19 cellular contexts compared by ENCODE assay signal in genomic region chr22:38567531-38568245, GRCh38. TPM values are rescaled to one million over a fixed set of nuclear protein-coding genes. Genes with fewer than 3 reads are reported as not detected.
DNase-seq lines count a peak whose midpoint lies in the region; ATAC-seq and TF ChIP-seq lines count a peak whose summit lies in the region.
"Had no signal": no experiment of that assay in that cellular context is flagged by ENCODE, and none has a peak within 500 bp of the region (broad histone marks: within the 10 kb centered on the region; RNA-seq: fewer than 3 reads in every experiment).

No MANE protein-coding gene starts in this region.

- ATAC-seq in activated naive CD4-positive, alpha-beta T cell treated with anti-CD3 and anti-CD28 coated beads, Interleukin-2, amount 50 U/mL, for 72 hours = no peak
- ATAC-seq in T-cell (replicated peaks in 1 of 4) = no peak

- CTCF ChIA-PET in T-cell (lab: Charles Lee) = interaction anchor here in 1 of 2 donors (0.6 kb wide), 1 partner anchor 72 kb away, joined by 4 read pairs; no protein-coding TSS in a partner anchor

- H3K27ac Mint-ChIP-seq in activated naive CD4-positive, alpha-beta T cell treated with anti-CD3 and anti-CD28 coated beads, Interleukin-2, amount 50 U/mL, for 24 hours = peak overlapping the region; percentile 3
- H3K27ac Mint-ChIP-seq in activated naive CD4-positive, alpha-beta T cell treated with anti-CD3 and anti-CD28 coated beads, Interleukin-2, amount 50 U/mL, for 72 hours = no peak overlapping the region
- H3K27ac Mint-ChIP-seq in T-cell (peak overlapping the region; percentile 24 to 49), type B pancreatic cell (peak overlapping the region; percentile 55)
- H3K27ac Mint-ChIP-seq: nephron progenitor cell had no signal

- H3K9me3 Mint-ChIP-seq in activated naive CD4-positive, alpha-beta T cell treated with anti-CD3 and anti-CD28 coated beads, Interleukin-2, amount 50 U/mL, for 24 hours = no peaks in the 10 kb centered on the region
- no peaks in the 10 kb centered on the region for H3K9me3 Mint-ChIP-seq in activated naive CD4-positive, alpha-beta T cell treated with anti-CD3 and anti-CD28 coated beads, Interleukin-2, amount 50 U/mL, for 72 hours
- H3K9me3 Mint-ChIP-seq in T-cell (no peaks in the 10 kb centered on the region), type B pancreatic cell (no peaks in the 10 kb centered on the region)
- H3K9me3 Mint-ChIP-seq: CD8-positive, alpha-beta memory T cell; nephron progenitor cell had no signal

- POLR2A ChIA-PET in T-cell (lab: Charles Lee) = no interaction called here

- peaks cover 16% of the 10 kb centered on the region for H3K4me1 Mint-ChIP-seq in activated naive CD4-positive, alpha-beta T cell treated with anti-CD3 and anti-CD28 coated beads, Interleukin-2, amount 50 U/mL, for 24 hours
- peaks cover 12 to 18% (median 15%) of the 10 kb centered on the region in 3 donors for H3K4me1 Mint-ChIP-seq in T-cell
- peaks cover 24% of the 10 kb centered on the region for H3K4me1 Mint-ChIP-seq in type B pancreatic cell (ENCODE audit: unreplicated experiment)

- H3K27me3 Mint-ChIP-seq in activated naive CD4-positive, alpha-beta T cell treated with anti-CD3 and anti-CD28 coated beads, Interleukin-2, amount 50 U/mL, for 24 hours = no peaks in the 10 kb centered on the region
- no peaks in the 10 kb centered on the region for H3K27me3 Mint-ChIP-seq in T-cell
- peaks cover under 1% of the 10 kb centered on the region for H3K27me3 Mint-ChIP-seq in type B pancreatic cell
- H3K27me3 Mint-ChIP-seq: CD8-positive, alpha-beta memory T cell had no signal

- H3K27ac ChIP-seq in layer of hippocampus (ENCODE audit: low read depth, low read length) = peak overlapping the region; percentile 8
- H3K27ac ChIP-seq: KMS-11 had no signal

- TF ChIP-seq CTCF in type B pancreatic cell (conservative IDR thresholded peaks at IDR 0.05) (no peak), foreskin fibroblast (IDR thresholded peaks at IDR 0.05; ENCODE audit: low read depth, low read length) (no peak), GM13977 (IDR thresholded peaks at IDR 0.05; ENCODE audit: extremely low read depth, insufficient read depth, missing control alignments) (no peak)

- H3K4me3 ChIP-seq in foreskin fibroblast (ENCODE audit: low read depth in 1 of 2, low read length in 2 of 2) = no peak overlapping the region
- H3K4me3 ChIP-seq: coronary artery, smooth muscle cell had no signal

- intact Hi-C loops in cardiac septum (cut with DNase I) = loop anchor here (5.0 kb wide), 1 partner anchor 105 kb away; no protein-coding TSS in a partner anchor

- no peak for DNase-seq in activated naive CD4-positive, alpha-beta T cell treated with anti-CD3 and anti-CD28 coated beads, Interleukin-2, amount 50 U/mL, for 72 hours (ENCODE audit: low spot score in 2 of 2)
- no peak for DNase-seq in T-cell
- DNase-seq in type B pancreatic cell (ENCODE audit: extremely low spot score, unreplicated experiment) = no peak
- no peak for DNase-seq in cardiac septum (ENCODE audit: low spot score)
- no peak for DNase-seq in foreskin fibroblast
- DNase-seq in GM13977 (ENCODE audit: low spot score) = no peak
- DNase-seq: activated CD4-positive, alpha-beta T cell treated with anti-CD3 and anti-CD28 coated beads for 48 hours; activated CD8-positive, alpha-beta memory T cell treated with anti-CD3 and anti-CD28 coated beads, Interleukin-2, amount 50 U/mL, for 4 hours; activated naive CD4-positive, alpha-beta T cell treated with Interleukin-2 at 50 U/mL for 16 hours; CD8-positive, alpha-beta memory T cell; DMS79 treated with DMSO at 0.1 percent for 48 hours; NCI-H2107; nephron progenitor cell; stimulated activated CD4-positive, alpha-beta T cell treated with anti-CD3 and anti-CD28 coated beads, Interleukin-4, amount 100 ng/mL, for 4 hours had no signal

- in situ Hi-C loops in GM13977 (cut with MboI; ENCODE audit: low pct_unique_long_range_greater_than_20kb, low sequenced_read_pairs, unreplicated experiment) = no loop called here

- no peaks in the 10 kb centered on the region for H3K36me3 Mint-ChIP-seq in activated naive CD4-positive, alpha-beta T cell treated with anti-CD3 and anti-CD28 coated beads, Interleukin-2, amount 50 U/mL, for 24 hours
- H3K36me3 Mint-ChIP-seq in activated naive CD4-positive, alpha-beta T cell treated with anti-CD3 and anti-CD28 coated beads, Interleukin-2, amount 50 U/mL, for 72 hours = peaks cover 5 to 19% of the 10 kb centered on the region in 2 donors
- H3K36me3 Mint-ChIP-seq in T-cell (no peaks in the 10 kb centered on the region), type B pancreatic cell (no peaks in the 10 kb centered on the region)

- H3K4me3 Mint-ChIP-seq in activated naive CD4-positive, alpha-beta T cell treated with anti-CD3 and anti-CD28 coated beads, Interleukin-2, amount 50 U/mL, for 24 hours = peak overlapping the region; percentile 13
- H3K4me3 Mint-ChIP-seq in T-cell (no peak overlapping the region), type B pancreatic cell (peak overlapping the region; percentile 44)
- H3K4me3 Mint-ChIP-seq: nephron progenitor cell had no signal

- H3K27me3 ChIP-seq in layer of hippocampus (ENCODE audit: control insufficient read depth, insufficient read depth, low read length) = no peaks in the 10 kb centered on the region

RNA-seq across cellular contexts. Expression of gene DMC1, which starts 2.3 kb away (rescaled TPM):
- total RNA-seq in activated naive CD4-positive, alpha-beta T cell treated with anti-CD3 and anti-CD28 coated beads, Interleukin-2, amount 50 U/mL, for 72 hours = 10 to 100 TPM; 10.8 to 21.1 TPM
- under 1 TPM in 4 of 5 donors, not detected in 1; 0.55 to 0.78 (median 0.68) TPM for total RNA-seq in T-cell
- total RNA-seq in type B pancreatic cell (ENCODE audit: low replicate concordance) = 2.5 and 5.6 TPM in 2 replicates
- 1.9 TPM for total RNA-seq in cardiac septum

Comparison
In these comparisons a context has a peak if more than half of its experiments do, and no peak if none do; other contexts are left out.
1. H3K27ac Mint-ChIP-seq: peak in activated naive CD4-positive, alpha-beta T cell treated with anti-CD3 and anti-CD28 coated beads, Interleukin-2, amount 50 U/mL, for 24 hours (single experiment), T-cell (2 of 2) and type B pancreatic cell (single experiment); none in activated naive CD4-positive, alpha-beta T cell treated with anti-CD3 and anti-CD28 coated beads, Interleukin-2, amount 50 U/mL, for 72 hours (0 of 2).
2. H3K4me3 Mint-ChIP-seq: peak in activated naive CD4-positive, alpha-beta T cell treated with anti-CD3 and anti-CD28 coated beads, Interleukin-2, amount 50 U/mL, for 24 hours (single experiment) and type B pancreatic cell (single experiment); none in T-cell (0 of 3).